8 cellular contexts compared by ENCODE assay signal in genomic region chr17:7857724-7858486, GRCh38.
DNase-seq lines count a peak whose midpoint lies in the region; ATAC-seq and TF ChIP-seq lines count a peak whose summit lies in the region.

TSS of gene CYB5D1 (plus strand) at chr17:7858003. CDS start at chr17:7858135, 132 bp downstream.

- ATAC-seq in GM18858 (IDR thresholded peaks at IDR 0.05; ENCODE audit: unreplicated experiment) (peak; percentile 11), HG03066 (IDR thresholded peaks at IDR 0.05; ENCODE audit: low read depth, unreplicated experiment) (peak; percentile 37)

- no peak for TF ChIP-seq CTCF in 22Rv1 (IDR thresholded peaks at IDR 0.05)

- DNase-seq in NCI-H2196 (lab: John Stamatoyannopoulos, UW; ENCODE audit: unreplicated experiment) (peak; percentile 74), cerebellar nuclear complex (lab: John Stamatoyannopoulos, UW) (peak; percentile 46 to 85)
- peak; percentile 85 for DNase-seq in activated CD4-positive, CD25-positive, alpha-beta regulatory T cell treated with anti-CD3 and anti-CD28 coated beads, Interleukin-2, amount 50 U/mL, for 16 hours (ENCODE audit: low read depth, low spot score)
- DNase-seq in stimulated activated CD4-positive, alpha-beta T cell treated with anti-CD3 and anti-CD28 coated beads, Interleukin-1b, Interleukin-23, amount 100 ng/mL, for 24 hours (ENCODE audit: low read depth in 4 of 4, low spot score in 1 of 4): peak; percentile 73 to 81 (median 76)

- H3K27ac ChIP-seq in 22Rv1 (peak within 1 kb of the TSS; percentile 98), layer of hippocampus (ENCODE audit: low read depth, low read length) (peak within 1 kb of the TSS; percentile 96)

- no peaks in the 10 kb centered on the region for H3K27me3 ChIP-seq in layer of hippocampus (ENCODE audit: control insufficient read depth, insufficient read depth, low read length)

Comparison
In these comparisons a context has a peak if more than half of its experiments do, and no peak if none do; other contexts are left out.
1. Peak in every context shown above with its lines: DNase-seq, ATAC-seq and H3K27ac ChIP-seq.